In the genomic region with DNA sequence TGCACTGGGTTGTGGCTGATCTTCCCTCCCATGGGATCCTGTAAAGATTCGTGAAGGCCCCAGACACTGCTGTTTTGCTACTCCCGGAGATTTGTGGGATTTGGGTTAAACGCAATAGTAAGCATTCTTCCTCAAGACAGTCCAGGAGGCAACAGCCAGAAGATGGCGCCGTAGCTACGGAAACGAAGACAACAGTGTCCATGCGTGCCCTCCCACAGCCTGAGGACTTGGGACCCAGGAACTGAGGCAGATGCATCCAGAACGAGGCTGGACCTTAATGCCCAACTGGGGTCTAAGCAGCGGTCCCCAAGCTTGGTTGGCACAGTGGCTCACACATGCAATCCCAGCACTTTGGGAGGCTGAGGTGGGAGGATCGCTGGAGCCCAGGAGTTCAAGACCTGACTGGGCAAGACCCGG, we compare ENCODE assay signal across 8 cellular contexts. TPM values are rescaled to one million over a fixed set of nuclear protein-coding genes. Genes with fewer than 3 reads are reported as not detected.
DNase-seq lines count a peak whose midpoint lies in the region; ATAC-seq, FAIRE-seq and TF ChIP-seq lines count a peak whose summit lies in the region.

No MANE protein-coding gene starts in this region.

- no TSS peak for BruUV-seq in HepG2 (replicated peaks; lab: Mats Ljungman, UMichigan)

- H3K27ac ChIP-seq in coronary artery (no peak overlapping the region), HepG2 (ENCODE audit: extremely low read length, insufficient read depth, low read length) (no peak overlapping the region)

- H4K20me1 ChIP-seq in HepG2 (ENCODE audit: insufficient read depth, low read length), result no peaks in the 10 kb centered on the region

- H3K4me3 ChIP-seq in coronary artery, result peak overlapping the region; percentile 26
- peak overlapping the region; percentile 11 to 51 (median 28); a peak in 3 of 6 replicates for H3K4me3 ChIP-seq in HepG2 (replicated peaks in 1 of 3; ENCODE audit: insufficient read depth in 1 of 3, low read depth in 2 of 3, low read length in 3 of 3)

- H3K36me3 ChIP-seq in HepG2 (replicated peaks in 1 of 2; ENCODE audit: control insufficient read depth in 1 of 2, insufficient read depth in 2 of 2, low read length in 2 of 2), result no peaks in the 10 kb centered on the region

- peak; percentile 69 for FAIRE-seq in HepG2 (lab: Jason Lieb, UNC)

- H2AFZ ChIP-seq in HepG2 (ENCODE audit: low read length), result peak overlapping the region; percentile 89

- intact Hi-C loops in HepG2 (cut with micrococcal nuclease; ENCODE audit: unreplicated experiment), result loop anchor here (5.0 kb wide), 2 partner anchors 69 to 89 kb away; no protein-coding TSS in a partner anchor

- 18% methylated on average over 10 of the region's 12 CpGs for WGBS in HepG2 (ENCODE audit: low lambda C conversion rate)

- peak; percentile 92 for ATAC-seq in HepG2
- ATAC-seq in GM21576 (IDR thresholded peaks at IDR 0.05; ENCODE audit: unreplicated experiment), result no peak
- no peak for ATAC-seq in HG02610 (IDR thresholded peaks at IDR 0.05; ENCODE audit: unreplicated experiment)

- TF ChIP-seq RAD21 in HepG2 (CRISPR knock-in tag; IDR thresholded peaks at IDR 0.05), result peak; percentile 75

- POLR2A ChIA-PET in HepG2 (lab: Yijun Ruan, JAX), result no interaction called here

- DNase-seq in stimulated activated CD4-positive, alpha-beta T cell treated with anti-CD3 and anti-CD28 coated beads, Interleukin-2, amount 100 ng/mL, for 48 hours, result peak; percentile 2 to 5
- DNase-seq in stimulated activated CD4-positive, alpha-beta T cell treated with anti-CD3 and anti-CD28 coated beads, Interleukin-4, amount 100 ng/mL, for 24 hours, result no peak
- DNase-seq in NCI-H748 treated with DMSO at 0.1 percent for 48 hours (lab: John Stamatoyannopoulos, UW) (peak; percentile 27), coronary artery (ENCODE audit: low spot score) (no peak), HepG2 (ENCODE audit: low spot score) (peak; percentile 67), ureter (ENCODE audit: low spot score) (peak; percentile 54)

- H3K9me3 ChIP-seq in HepG2 (ENCODE audit: low read length), result no peaks in the 10 kb centered on the region

- TF ChIP-seq POLR2A in HepG2 (IDR thresholded peaks at IDR 0.05; ENCODE audit: insufficient read depth in 1 of 2, low read depth in 2 of 2, low read length in 2 of 2), result no peak

- no peak overlapping the region for H3K9ac ChIP-seq in HepG2 (ENCODE audit: insufficient read depth, low read depth, low read length)

- H3K27me3 ChIP-seq in HepG2 (ENCODE audit: control insufficient read depth in 1 of 2, insufficient read depth in 2 of 2, low read length in 2 of 2), result no peaks in the 10 kb centered on the region; a peak in 2 of 5 replicates

- TF ChIP-seq EP300 in HepG2 (IDR thresholded peaks at IDR 0.05; ENCODE audit: low read depth in 2 of 2, low read length in 2 of 2) (no peak), HepG2 (CRISPR knock-in tag; IDR thresholded peaks at IDR 0.05; ENCODE audit: borderline replicate concordance) (no peak)

- peak overlapping the region; percentile 72 for H3K4me2 ChIP-seq in HepG2 (ENCODE audit: low read depth, low read length)

- CTCF ChIA-PET in HepG2 (lab: Yijun Ruan, JAX; ENCODE audit: low intra/inter-chr PET ratio, low total read pairs), result interaction anchor here (0.8 to 2.3 kb wide), 2 partner anchors 90 to 282 kb away, joined by 3 to 25 read pairs; no protein-coding TSS in a partner anchor

- TF ChIP-seq CTCF in coronary artery (IDR thresholded peaks at IDR 0.05), result no peak
- TF ChIP-seq CTCF in HepG2 (CRISPR knock-in tag; IDR thresholded peaks at IDR 0.05), result peak; percentile 95

- peaks cover 9% of the 10 kb centered on the region; the same call in 1 of the 2 replicates for H3K4me1 ChIP-seq in HepG2 (ENCODE audit: insufficient read depth, low read length)

- no peaks in the 10 kb centered on the region for H3K79me2 ChIP-seq in HepG2 (ENCODE audit: insufficient read depth, low read length)

- in situ Hi-C loops in HepG2 (cut with HindIII; ENCODE audit: extremely low pct_ligation_motif_present, low pct_unique_long_range_greater_than_20kb), result no loop called here

TF ChIP-seq in HepG2, 621 proteins besides CTCF, POLR2A, EP300 and RAD21 (continues in another document):
- TF ChIP-seq GATA4 (IDR thresholded peaks at IDR 0.05; ENCODE audit: borderline replicate concordance, low read depth) (no peak), ZNF777 (CRISPR knock-in tag; IDR thresholded peaks at IDR 0.05) (no peak), NR1H2 (CRISPR knock-in tag; IDR thresholded peaks at IDR 0.05; ENCODE audit: borderline replicate concordance, low read depth) (no peak), STAG1 (CRISPR knock-in tag; IDR thresholded peaks at IDR 0.05) (peak; percentile 94), MED8 (CRISPR knock-in tag; IDR thresholded peaks at IDR 0.05; ENCODE audit: insufficient replicate concordance) (no peak), ZNF24 (IDR thresholded peaks at IDR 0.05) (no peak), FOSL1 (CRISPR knock-in tag; IDR thresholded peaks at IDR 0.05; ENCODE audit: borderline replicate concordance) (no peak), ZFP36L2 (CRISPR knock-in tag; IDR thresholded peaks at IDR 0.05) (no peak), ATAD3A (CRISPR knock-in tag; IDR thresholded peaks at IDR 0.05) (no peak), RFXANK (CRISPR knock-in tag; IDR thresholded peaks at IDR 0.05) (no peak), ZNF30 (CRISPR knock-in tag; IDR thresholded peaks at IDR 0.05) (no peak), FOXA1 (IDR thresholded peaks at IDR 0.05) (no peak), FOXA1 (CRISPR knock-in tag; IDR thresholded peaks at IDR 0.05) (no peak), MAFF (IDR thresholded peaks at IDR 0.05; ENCODE audit: low read depth, low read length) (peak; percentile 36; the same call in 1 of the 2 replicates), KDM5B (CRISPR knock-in tag; IDR thresholded peaks at IDR 0.05; ENCODE audit: borderline replicate concordance) (no peak)
- TF ChIP-seq, protein P1, sequence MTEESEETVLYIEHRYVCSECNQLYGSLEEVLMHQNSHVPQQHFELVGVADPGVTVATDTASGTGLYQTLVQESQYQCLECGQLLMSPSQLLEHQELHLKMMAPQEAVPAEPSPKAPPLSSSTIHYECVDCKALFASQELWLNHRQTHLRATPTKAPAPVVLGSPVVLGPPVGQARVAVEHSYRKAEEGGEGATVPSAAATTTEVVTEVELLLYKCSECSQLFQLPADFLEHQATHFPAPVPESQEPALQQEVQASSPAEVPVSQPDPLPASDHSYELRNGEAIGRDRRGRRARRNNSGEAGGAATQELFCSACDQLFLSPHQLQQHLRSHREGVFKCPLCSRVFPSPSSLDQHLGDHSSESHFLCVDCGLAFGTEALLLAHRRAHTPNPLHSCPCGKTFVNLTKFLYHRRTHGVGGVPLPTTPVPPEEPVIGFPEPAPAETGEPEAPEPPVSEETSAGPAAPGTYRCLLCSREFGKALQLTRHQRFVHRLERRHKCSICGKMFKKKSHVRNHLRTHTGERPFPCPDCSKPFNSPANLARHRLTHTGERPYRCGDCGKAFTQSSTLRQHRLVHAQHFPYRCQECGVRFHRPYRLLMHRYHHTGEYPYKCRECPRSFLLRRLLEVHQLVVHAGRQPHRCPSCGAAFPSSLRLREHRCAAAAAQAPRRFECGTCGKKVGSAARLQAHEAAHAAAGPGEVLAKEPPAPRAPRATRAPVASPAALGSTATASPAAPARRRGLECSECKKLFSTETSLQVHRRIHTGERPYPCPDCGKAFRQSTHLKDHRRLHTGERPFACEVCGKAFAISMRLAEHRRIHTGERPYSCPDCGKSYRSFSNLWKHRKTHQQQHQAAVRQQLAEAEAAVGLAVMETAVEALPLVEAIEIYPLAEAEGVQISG (CRISPR knock-in tag; IDR thresholded peaks at IDR 0.05), result no peak
- TF ChIP-seq, protein P2, sequence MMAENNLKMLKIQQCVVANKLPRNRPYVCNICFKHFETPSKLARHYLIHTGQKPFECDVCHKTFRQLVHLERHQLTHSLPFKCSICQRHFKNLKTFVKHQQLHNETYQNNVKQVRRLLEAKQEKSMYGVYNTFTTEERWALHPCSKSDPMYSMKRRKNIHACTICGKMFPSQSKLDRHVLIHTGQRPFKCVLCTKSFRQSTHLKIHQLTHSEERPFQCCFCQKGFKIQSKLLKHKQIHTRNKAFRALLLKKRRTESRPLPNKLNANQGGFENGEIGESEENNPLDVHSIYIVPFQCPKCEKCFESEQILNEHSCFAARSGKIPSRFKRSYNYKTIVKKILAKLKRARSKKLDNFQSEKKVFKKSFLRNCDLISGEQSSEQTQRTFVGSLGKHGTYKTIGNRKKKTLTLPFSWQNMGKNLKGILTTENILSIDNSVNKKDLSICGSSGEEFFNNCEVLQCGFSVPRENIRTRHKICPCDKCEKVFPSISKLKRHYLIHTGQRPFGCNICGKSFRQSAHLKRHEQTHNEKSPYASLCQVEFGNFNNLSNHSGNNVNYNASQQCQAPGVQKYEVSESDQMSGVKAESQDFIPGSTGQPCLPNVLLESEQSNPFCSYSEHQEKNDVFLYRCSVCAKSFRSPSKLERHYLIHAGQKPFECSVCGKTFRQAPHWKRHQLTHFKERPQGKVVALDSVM (CRISPR knock-in tag; IDR thresholded peaks at IDR 0.05), result peak; percentile 45; the same call in 1 of the 2 replicates

RNA-seq across cellular contexts. Expression of gene ZNF507, which starts 57.6 kb away (rescaled TPM):
- total RNA-seq in HepG2 (2016; rRNA removed; fragmentation: Illumina TruSeq; extraction: Trizol), result 7.3 and 16.4 TPM in 2 replicates
- total RNA-seq in HepG2 (2016; cell fraction: cytosol; rRNA removed; fragmentation: Illumina TruSeq; extraction: Trizol; ENCODE audit: low read depth), result 1.8 TPM in 2 replicates
- total RNA-seq in HepG2 (2016; cell fraction: insoluble cytoplasmic fraction; rRNA removed; fragmentation: Illumina TruSeq; extraction: Trizol), result 6.3 and 13.8 TPM in 2 replicates
- 5.9 and 7.7 TPM in 2 replicates for total RNA-seq in HepG2 (2016; cell fraction: membrane; rRNA removed; fragmentation: Illumina TruSeq; extraction: Trizol)
- 17.9 and 18.0 TPM in 2 replicates for total RNA-seq in HepG2 (2016; cell fraction: nucleus; rRNA removed; fragmentation: Illumina TruSeq; extraction: Trizol)
- polyA plus RNA-seq in HepG2 (2011; rRNA removed), result 9.3 and 10.9 TPM in 2 replicates
- 4.4 and 7.4 TPM in 2 replicates for polyA plus RNA-seq in HepG2 (2011; cell fraction: cytosol; rRNA removed)
- polyA plus RNA-seq in HepG2 (2011; cell fraction: nucleus; rRNA removed), result 9.6 and 11.6 TPM in 2 replicates
- polyA plus RNA-seq in HepG2 (2012), result 8.5 and 10.8 TPM in 2 replicates
- 0.23 and 0.26 TPM in 2 replicates for polyA plus RNA-seq in HepG2 (2016; cell fraction: cytosol; fragmentation: Illumina TruSeq; extraction: Trizol; ENCODE audit: low read depth)
- polyA plus RNA-seq in HepG2 (2016; cell fraction: insoluble cytoplasmic fraction; fragmentation: Illumina TruSeq; extraction: Trizol; ENCODE audit: low read depth), result 12.0 TPM in 2 replicates
- polyA plus RNA-seq in HepG2 (2016; cell fraction: membrane; fragmentation: Illumina TruSeq; extraction: Trizol; ENCODE audit: low read depth), result 1.4 and 1.5 TPM in 2 replicates
- polyA plus RNA-seq in HepG2 (2016; cell fraction: nucleus; fragmentation: Illumina TruSeq; extraction: Trizol; ENCODE audit: insufficient read depth, low read depth), result 20.3 and 21.4 TPM in 2 replicates
- 8.0 and 18.6 TPM in 2 replicates for polyA minus RNA-seq in HepG2 (2011; rRNA and poly(A)+ RNA removed; ENCODE audit: low replicate concordance)
- 8.3 and 12.6 TPM in 2 replicates for polyA minus RNA-seq in HepG2 (2011; cell fraction: cytosol; rRNA and poly(A)+ RNA removed)
- polyA minus RNA-seq in HepG2 (2011; cell fraction: nucleus; rRNA and poly(A)+ RNA removed), result 38.0 and 39.0 TPM in 2 replicates
- 37.5 TPM for total RNA-seq in ureter

Comparison
In these comparisons a context has a peak if more than half of its experiments do, and no peak if none do; other contexts are left out.
1. DNase-seq: peak in stimulated activated CD4-positive, alpha-beta T cell treated with anti-CD3 and anti-CD28 coated beads, Interleukin-2, amount 100 ng/mL, for 48 hours (2 of 2), NCI-H748 treated with DMSO at 0.1 percent for 48 hours (single experiment), HepG2 (single experiment) and ureter (single experiment); none in stimulated activated CD4-positive, alpha-beta T cell treated with anti-CD3 and anti-CD28 coated beads, Interleukin-4, amount 100 ng/mL, for 24 hours (single experiment) and coronary artery (single experiment).